8 cellular contexts compared by ENCODE assay signal in the genomic region with DNA sequence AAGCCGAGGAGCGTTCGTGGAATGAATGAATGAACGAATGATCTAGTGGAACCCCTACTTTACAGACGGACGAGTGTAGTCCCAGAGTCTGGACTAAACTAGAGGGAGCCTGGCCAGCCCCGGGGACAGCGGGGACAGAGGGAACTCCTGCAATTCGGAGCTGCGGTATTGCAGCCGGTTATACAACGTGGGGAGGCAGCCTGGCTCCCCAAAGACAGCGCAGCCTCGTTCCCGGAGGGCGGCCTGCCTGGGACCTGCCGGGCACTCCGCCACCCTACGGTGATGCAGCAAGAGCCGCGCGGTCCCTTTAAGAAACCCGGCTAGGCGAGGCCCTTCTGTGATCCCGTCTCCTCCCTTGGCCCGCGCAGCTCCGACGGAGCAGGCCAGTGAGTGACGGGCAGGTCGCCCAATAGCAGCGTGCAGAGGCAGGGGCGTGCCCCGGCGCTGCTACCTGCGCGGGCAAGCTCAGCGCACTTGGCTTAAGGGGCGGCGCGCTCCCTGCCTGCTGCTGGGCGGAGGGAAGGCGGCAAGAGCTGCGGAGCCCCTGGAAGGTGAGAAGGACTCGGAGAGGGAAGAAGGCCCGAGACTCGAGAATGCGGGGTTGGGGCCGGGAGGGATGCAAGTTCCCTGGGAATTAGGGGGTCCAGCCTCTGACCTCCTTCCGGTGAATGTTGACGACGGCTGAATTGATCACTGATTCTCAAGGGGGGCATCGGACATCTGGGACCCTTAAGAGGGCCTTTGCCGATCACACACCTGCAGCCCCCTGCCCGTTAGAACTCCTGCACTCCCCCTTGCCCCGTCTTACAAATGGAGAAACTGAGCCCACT. TPM values are rescaled to one million over a fixed set of nuclear protein-coding genes. Genes with fewer than 3 reads are reported as not detected.
DNase-seq lines count a peak whose midpoint lies in the region; ATAC-seq, FAIRE-seq and TF ChIP-seq lines count a peak whose summit lies in the region.

Gene ABCA7, plus strand, starts transcription at position 462 of the 830 bp plus-strand sequence. CDS start 1,255 bp downstream, outside the sequence.

- peak; percentile 68 for ATAC-seq in HG03175 (IDR thresholded peaks at IDR 0.05; ENCODE audit: unreplicated experiment)

- H2AFZ ChIP-seq in smooth muscle cell (ENCODE audit: low read depth), result no peak within 1 kb of the TSS

- H3K4me1 ChIP-seq in smooth muscle cell (ENCODE audit: low read depth), result peaks cover 6% of the 10 kb centered on the region

- H3K79me2 ChIP-seq in smooth muscle cell (ENCODE audit: low read depth), result peaks cover 10% of the 10 kb centered on the region

- WGBS in smooth muscle cell (ENCODE audit: low lambda C conversion rate), result 5% methylated on average over 55 of the region's 56 CpGs

- H3K9ac ChIP-seq in smooth muscle cell (ENCODE audit: low read depth), result no peak within 1 kb of the TSS

- TF ChIP-seq POLR2A in GM18951 (IDR thresholded peaks at IDR 0.05; ENCODE audit: extremely low read depth, insufficient read depth, insufficient read length), result peak; percentile 78

- H3K4me3 ChIP-seq in AG04450 (ENCODE audit: low read depth, low read length) (peak within 1 kb of the TSS; percentile 65), WI38 (ENCODE audit: low read depth, low read length) (peak within 1 kb of the TSS; percentile 52), bronchial epithelial cell (ENCODE audit: low read depth, low read length) (peak within 1 kb of the TSS; percentile 67), smooth muscle cell (peak within 1 kb of the TSS; percentile 54)

- no peaks in the 10 kb centered on the region for H3K27me3 ChIP-seq in AG04450 (ENCODE audit: control insufficient read depth, insufficient read depth, low read length)
- H3K27me3 ChIP-seq in bronchial epithelial cell (ENCODE audit: control insufficient read depth, insufficient read depth, low read length), result no peaks in the 10 kb centered on the region
- no peaks in the 10 kb centered on the region for H3K27me3 ChIP-seq in smooth muscle cell (ENCODE audit: low read depth)

- H3K36me3 ChIP-seq in bronchial epithelial cell (ENCODE audit: control insufficient read depth, insufficient read depth, low read length) (peaks cover 20% of the 10 kb centered on the region), smooth muscle cell (ENCODE audit: low read depth) (no peaks in the 10 kb centered on the region)

- no peaks in the 10 kb centered on the region for H3F3A ChIP-seq in smooth muscle cell (ENCODE audit: low read depth)

- H3K9me3 ChIP-seq in AG04450 (ENCODE audit: control insufficient read depth, insufficient read depth, low read length) (peaks cover 5% of the 10 kb centered on the region; the same call in 1 of the 2 replicates), smooth muscle cell (replicated peaks; ENCODE audit: low read depth) (no peaks in the 10 kb centered on the region)

- H3K27ac ChIP-seq in AG04450 (ENCODE audit: low read depth, low read length) (peak within 1 kb of the TSS; percentile 52), smooth muscle cell (ENCODE audit: low read depth) (peak within 1 kb of the TSS; percentile 47)

- in situ Hi-C loops in GM18951 (cut with MboI; ENCODE audit: low sequenced_read_pairs, unreplicated experiment), result no loop called here

- peaks cover 48% of the 10 kb centered on the region for H4K20me1 ChIP-seq in smooth muscle cell (ENCODE audit: low read depth)

- CTCF ChIA-PET in AG04450 (lab: Charles Lee), result interaction anchor here (0.7 to 1.1 kb wide), 2 partner anchors 11 to 225 kb away, joined by 3 read pairs; no protein-coding TSS in a partner anchor

- peak within 1 kb of the TSS; percentile 87 for H3K4me2 ChIP-seq in smooth muscle cell

- FAIRE-seq in bronchial epithelial cell (lab: Jason Lieb, UNC), result peak; percentile 13

- TF ChIP-seq CTCF in AG04450 (IDR thresholded peaks at IDR 0.05; ENCODE audit: low read depth, low read length) (no peak; the same call in 1 of the 2 replicates), WI38 (IDR thresholded peaks at IDR 0.05; ENCODE audit: low read depth, low read length) (no peak), bronchial epithelial cell (IDR thresholded peaks at IDR 0.05; ENCODE audit: insufficient read depth, low read length, severe bottlenecking) (no peak), smooth muscle cell (IDR thresholded peaks at IDR 0.05; ENCODE audit: borderline replicate concordance, insufficient read depth, poor library complexity, severe bottlenecking) (no peak)

- POLR2A ChIA-PET in AG04450 (lab: Yijun Ruan, JAX), result interaction anchor here (0.6 to 8.2 kb wide), 13 partner anchors 11 to 229 kb away, joined by 3 to 126 read pairs (median 3); partner anchors contain the start of genes CNN2, GPX4 and RNU6-2

- DNase-seq in AG04450 (ENCODE audit: low read depth, low spot score) (peak; percentile 95), NCI-H226 (peak; percentile 99), bronchial epithelial cell (ENCODE audit: low read depth) (peak; percentile 94), iPS-NIHi7 (ENCODE audit: extremely low spot score) (peak; percentile 90), smooth muscle cell (lab: John Stamatoyannopoulos, UW; ENCODE audit: unreplicated experiment) (peak; percentile 75)

RNA-seq across cellular contexts. Expression of gene ABCA7, which starts in this region (rescaled TPM):
- 1.5 and 1.6 TPM in 2 replicates for polyA plus RNA-seq in AG04450 (2011; rRNA removed)
- 2.7 and 3.4 TPM in 2 replicates for polyA minus RNA-seq in AG04450 (2011; rRNA and poly(A)+ RNA removed)
- total RNA-seq in bronchial epithelial cell, result 6.8 and 13.8 TPM in 2 replicates
- total RNA-seq in smooth muscle cell, result 4.1 and 5.0 TPM in 2 replicates
- polyA plus RNA-seq in smooth muscle cell, result 11.8 and 26.5 TPM in 2 replicates

Comparison
In these comparisons a context has a peak if more than half of its experiments do, and no peak if none do; other contexts are left out.
1. Peak in every context shown above with its lines: DNase-seq, ATAC-seq, H3K4me3 ChIP-seq and H3K27ac ChIP-seq.